23 cellular contexts compared by ENCODE assay signal in genomic region chr12:72836184-72836583, GRCh38.
A peak's percentile ranks its signal among the peaks of the same experiment; 100 is the strongest.
DNase-seq lines count a peak whose midpoint lies in the region; ATAC-seq and TF ChIP-seq lines count a peak whose summit lies in the region.
"Had no signal": no experiment of that assay in that cellular context is flagged by ENCODE, and none has a peak within 500 bp of the region (broad histone marks: within the 10 kb centered on the region; RNA-seq: fewer than 3 reads in every experiment).

No MANE protein-coding gene starts in this region.

- H3K27ac ChIP-seq in heart left ventricle (no peak overlapping the region), lower lobe of right lung (no peak overlapping the region)
- H3K27ac ChIP-seq: BLaER1 treated with 17β-estradiol and CSF1 and Interleukin-3, amounts not matched to agents 10 nM and 100 nM; GM23248; RWPE1; SK-N-MC had no signal

- DNase-seq in Right ventricle myocardium superior: no peak
- no peak for DNase-seq in heart left ventricle
- DNase-seq in NCI-H2171 (lab: John Stamatoyannopoulos, UW): peak; percentile 79
- peak; percentile 20 for DNase-seq in NCI-H82 treated with DMSO at 0.1 percent for 48 hours (lab: John Stamatoyannopoulos, UW; ENCODE audit: unreplicated experiment)
- no peak for DNase-seq in lower lobe of right lung
- DNase-seq in medulla oblongata (ENCODE audit: extremely low spot score): no peak
- no peak for DNase-seq in effector CD4-positive, alpha-beta T cell
- DNase-seq: AML-193; CD4-positive, alpha-beta T cell; GM23248; H7; Kasumi-1; NCI-H1092 treated with DMSO at 0.1 percent for 48 hours; NCI-H2081 treated with DMSO at 0.1 percent for 48 hours; NCI-H2227 treated with DMSO at 0.1 percent for 48 hours; NCI-H748 treated with DMSO at 0.1 percent for 48 hours; SHP77 treated with DMSO at 0.1 percent for 48 hours had no signal

- no peaks in the 10 kb centered on the region for H3K9me3 ChIP-seq in heart left ventricle
- H3K9me3 ChIP-seq in lower lobe of right lung: no peaks in the 10 kb centered on the region
- H3K9me3 ChIP-seq: BLaER1 treated with 17β-estradiol and CSF1 and Interleukin-3, amounts not matched to agents 10 nM and 100 nM had no signal

- no peaks in the 10 kb centered on the region for H3K36me3 ChIP-seq in heart left ventricle
- no peaks in the 10 kb centered on the region for H3K36me3 ChIP-seq in lower lobe of right lung
- H3K36me3 ChIP-seq: BLaER1 treated with 17β-estradiol and CSF1 and Interleukin-3, amounts not matched to agents 10 nM and 100 nM had no signal

- intact Hi-C loops in Right ventricle myocardium superior (cut with DNase I) (no loop called here), heart left ventricle (cut with DNase I) (no loop called here), lower lobe of right lung (cut with DNase I) (no loop called here)

- H3K4me1 ChIP-seq in heart left ventricle: peaks cover 0 to 6% (median 0%) of the 10 kb centered on the region in 12 donors
- H3K4me1 ChIP-seq in lower lobe of right lung: no peaks in the 10 kb centered on the region

- H3K27me3 ChIP-seq in heart left ventricle (no peaks in the 10 kb centered on the region), lower lobe of right lung (ENCODE audit: low read depth) (no peaks in the 10 kb centered on the region)
- H3K27me3 ChIP-seq: BLaER1 treated with 17β-estradiol and CSF1 and Interleukin-3, amounts not matched to agents 10 nM and 100 nM had no signal

- H3K4me3 ChIP-seq in heart left ventricle: no peak overlapping the region
- H3K4me3 ChIP-seq in lower lobe of right lung: no peak overlapping the region
- H3K4me3 ChIP-seq: BLaER1 treated with 17β-estradiol and CSF1 and Interleukin-3, amounts not matched to agents 10 nM and 100 nM; GM23248; K562; SK-N-MC had no signal

- TF ChIP-seq POLR2A in heart left ventricle (IDR thresholded peaks at IDR 0.05): no peak

- TF ChIP-seq CTCF in heart left ventricle (IDR thresholded peaks at IDR 0.05) (no peak), lower lobe of right lung (IDR thresholded peaks at IDR 0.05) (no peak)

- ATAC-seq in Right ventricle myocardium superior (ENCODE audit: poor library complexity) (peak; percentile 38), heart left ventricle (no peak), lower lobe of right lung (no peak)
- ATAC-seq: HepG2, K562, Panc1 had no signal

Comparison
In these comparisons a context has a peak if more than half of its experiments do, and no peak if none do; other contexts are left out.
1. DNase-seq: peak in NCI-H2171 (single experiment) and NCI-H82 treated with DMSO at 0.1 percent for 48 hours (single experiment); none in Right ventricle myocardium superior (single experiment), heart left ventricle (0 of 5), lower lobe of right lung (single experiment), medulla oblongata (single experiment) and effector CD4-positive, alpha-beta T cell (single experiment).